ENCODE assay signal across 29 cellular contexts in the genomic region with DNA sequence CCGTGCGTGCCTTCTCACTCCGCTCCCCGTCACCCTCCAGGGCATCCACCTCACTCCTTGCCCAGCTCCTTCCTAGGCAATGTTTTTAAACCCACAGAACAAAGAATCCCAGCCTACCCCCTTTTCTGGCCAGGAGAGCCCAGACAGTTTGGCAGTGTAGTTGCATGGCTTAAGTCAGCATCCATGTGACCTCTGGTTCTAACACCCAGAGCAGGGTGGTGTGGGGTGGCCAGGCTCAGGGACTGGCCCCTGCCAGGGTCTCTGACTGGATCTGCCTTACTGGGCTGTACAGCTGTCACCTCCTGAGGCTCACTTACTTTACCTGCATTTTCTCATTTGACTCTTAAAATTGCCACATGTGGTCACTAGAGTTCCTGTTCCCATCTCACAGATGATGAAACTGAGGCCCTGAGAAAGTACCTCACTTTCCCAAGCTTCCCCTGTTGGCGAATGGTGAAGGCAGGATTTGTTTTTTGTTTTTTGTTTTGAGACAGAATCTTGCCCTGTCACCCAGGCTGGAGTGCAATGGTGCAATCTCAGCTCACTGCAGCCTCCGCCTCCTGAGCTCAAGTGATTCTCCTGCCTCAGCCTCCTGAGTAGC. TPM values are rescaled to one million over a fixed set of nuclear protein-coding genes. Genes with fewer than 3 reads are reported as not detected.
"Had no signal": no experiment of that assay in that cellular context is flagged by ENCODE, and none has a peak within 500 bp of the region (broad histone marks: within the 10 kb centered on the region; RNA-seq: fewer than 3 reads in every experiment).

No MANE protein-coding gene starts in this region.

- H3K27ac ChIP-seq: esophagus muscularis mucosa, foreskin keratinocyte, left ventricle myocardium inferior, neutrophil, skin epidermis, thoracic aorta, WERI-Rb-1 had no signal

- H3K4me3 Mint-ChIP-seq: activated CD4-positive, alpha-beta T cell treated with anti-CD3 and anti-CD28 coated beads, Interleukin-2, amount 10 ng/mL, durations not matched to agents 24 days and 14 days; activated CD8-positive, alpha-beta T cell treated with anti-CD3 and anti-CD28 coated beads for 36 hours; activated T-cell treated with anti-CD3 and anti-CD28 coated beads, Interleukin-2, amount 50 U/mL, for 72 hours; nephron; stimulated activated naive CD8-positive, alpha-beta T cell treated with anti-CD3 and anti-CD28 coated beads, Interleukin-15, Interleukin-2, amounts not matched to agents 100 ng/mL and 50 ng/mL, for 24 hours had no signal

- H3K36me3 ChIP-seq: neutrophil had no signal

- H3K27ac Mint-ChIP-seq: activated CD4-positive, alpha-beta T cell treated with anti-CD3 and anti-CD28 coated beads, Interleukin-2, amount 10 ng/mL, durations not matched to agents 24 days and 14 days; activated CD8-positive, alpha-beta T cell treated with anti-CD3 and anti-CD28 coated beads for 36 hours; activated T-cell treated with anti-CD3 and anti-CD28 coated beads, Interleukin-2, amount 50 U/mL, for 72 hours; nephron; stimulated activated naive CD8-positive, alpha-beta T cell treated with anti-CD3 and anti-CD28 coated beads, Interleukin-15, Interleukin-2, amounts not matched to agents 100 ng/mL and 50 ng/mL, for 24 hours had no signal

- H3K27me3 ChIP-seq: esophagus muscularis mucosa, foreskin keratinocyte, neutrophil had no signal

- H3K9me3 ChIP-seq: esophagus muscularis mucosa, left ventricle myocardium inferior, neutrophil, thoracic aorta had no signal

- FAIRE-seq: colon, urothelium cell line had no signal

- DNase-seq: activated CD4-positive, alpha-beta T cell treated with anti-CD3 and anti-CD28 coated beads, Interleukin-2, amount 10 ng/mL, durations not matched to agents 24 days and 14 days; activated CD8-positive, alpha-beta T cell treated with anti-CD3 and anti-CD28 coated beads for 36 hours; activated naive CD4-positive, alpha-beta T cell; activated T-cell treated with anti-CD3 and anti-CD28 coated beads, Interleukin-2, amount 50 U/mL, for 72 hours; dermis blood vessel endothelial cell; effector CD4-positive, alpha-beta T cell; foreskin keratinocyte; glutamatergic neuron; islet precursor cell; left ventricle myocardium inferior; stimulated activated CD4-positive, alpha-beta T cell treated with anti-CD3 and anti-CD28 coated beads, Interleukin-12 subunit alpha, Interleukin-12 subunit beta, amount 100 ng/mL, for 4 hours; stimulated activated CD4-positive, alpha-beta T cell treated with anti-CD3 and anti-CD28 coated beads, Interleukin-4, amount 100 ng/mL, for 1 hour; T1000; trophoblast cell; WERI-Rb-1 had no signal

- ATAC-seq: activated CD4-positive, CD25-positive, alpha-beta regulatory T cell treated with anti-CD3 and anti-CD28 coated beads, Interleukin-2, amount 50 U/mL, for 24 hours; activated CD8-positive, alpha-beta T cell treated with anti-CD3 and anti-CD28 coated beads for 36 hours; activated T-cell treated with anti-CD3 and anti-CD28 coated beads, Interleukin-2, amount 50 U/mL, for 72 hours; foreskin keratinocyte; sciatic nerve had no signal

- H3K4me1 Mint-ChIP-seq: activated CD4-positive, alpha-beta T cell treated with anti-CD3 and anti-CD28 coated beads, Interleukin-2, amount 10 ng/mL, durations not matched to agents 24 days and 14 days; nephron had no signal

- H3K4me3 ChIP-seq: esophagus muscularis mucosa, left ventricle myocardium inferior, lung, skin epidermis, thoracic aorta had no signal

- H3K9me3 Mint-ChIP-seq: activated CD4-positive, alpha-beta T cell treated with anti-CD3 and anti-CD28 coated beads, Interleukin-2, amount 10 ng/mL, durations not matched to agents 24 days and 14 days; activated CD8-positive, alpha-beta T cell treated with anti-CD3 and anti-CD28 coated beads for 36 hours; activated naive CD4-positive, alpha-beta T cell treated with anti-CD3 and anti-CD28 coated beads, Interleukin-2, amount 50 U/mL, for 72 hours; activated T-cell treated with anti-CD3 and anti-CD28 coated beads, Interleukin-2, amount 50 U/mL, for 72 hours; nephron; stimulated activated naive CD8-positive, alpha-beta T cell treated with anti-CD3 and anti-CD28 coated beads, Interleukin-15, Interleukin-2, amounts not matched to agents 100 ng/mL and 50 ng/mL, for 24 hours had no signal

- H3K4me1 ChIP-seq: esophagus muscularis mucosa, foreskin keratinocyte, left ventricle myocardium inferior had no signal

RNA-seq across cellular contexts. Expression of a gene that starts 18.3 kb away (rescaled TPM):
- total RNA-seq: activated CD4-positive, alpha-beta T cell treated with anti-CD3 and anti-CD28 coated beads, Interleukin-2, amount 10 ng/mL, durations not matched to agents 24 days and 14 days; activated CD8-positive, alpha-beta T cell treated with anti-CD3 and anti-CD28 coated beads for 36 hours; activated naive CD4-positive, alpha-beta T cell treated with anti-CD3 and anti-CD28 coated beads, Interleukin-2, amount 50 U/mL, for 72 hours; activated T-cell treated with anti-CD3 and anti-CD28 coated beads, Interleukin-2, amount 50 U/mL, for 72 hours; dermis blood vessel endothelial cell; foreskin keratinocyte; left ventricle myocardium inferior; osteocyte; T-helper 1 cell treated with Interleukin-12 subunit alpha and Interleukin-12 subunit beta and Interleukin-4 antibody, amounts not matched to agents 30 ng/mL and 1 ng/mL, for 36 hours had no signal
- polyA plus RNA-seq: foreskin keratinocyte had no signal

RNA-seq across cellular contexts. Expression of a gene that starts 36.8 kb away (rescaled TPM):
- total RNA-seq: activated CD8-positive, alpha-beta T cell treated with anti-CD3 and anti-CD28 coated beads for 36 hours had no signal
